ENCODE assay signal across 8 cellular contexts in genomic region chr3:11719406-11720219, GRCh38.
DNase-seq lines count a peak whose midpoint lies in the region; ATAC-seq and TF ChIP-seq lines count a peak whose summit lies in the region.

No MANE protein-coding gene starts in this region.

- dilution Hi-C loops in IMR-90 (cut with HindIII; ENCODE audit: low sequenced_read_pairs, unreplicated experiment) = no loop called here

- peak overlapping the region; percentile 83 for H3K27ac ChIP-seq in IMR-90 (ENCODE audit: insufficient read depth, low read length)

- H3K36me3 ChIP-seq in IMR-90 (ENCODE audit: control insufficient read depth, insufficient read depth, low read length) = no peaks in the 10 kb centered on the region

- CTCF ChIA-PET in IMR-90 (lab: Yijun Ruan, JAX) = no interaction called here

- WGBS in IMR-90 (ENCODE audit: extremely low coverage in 2 of 2, insufficient read length in 1 of 2), 2 experiments = 0% methylated on average over 84 of the region's 105 CpGs; no CpG with 5 or more reads in 1 of the 2 experiments

- DNase-seq in DMS153 (lab: John Stamatoyannopoulos, UW) (peak; percentile 57), IMR-90 (peak; percentile 28), SW480 (ENCODE audit: low spot score) (peak; percentile 89), amniotic stem cell (lab: John Stamatoyannopoulos, UW) (peak; percentile 43), left cardiac atrium (peak; percentile 81), posterior vena cava (ENCODE audit: low spot score) (peak; percentile 86), ureter (ENCODE audit: low spot score) (peak; percentile 91)

- no peak overlapping the region for H3K18ac ChIP-seq in IMR-90 (ENCODE audit: low read depth, low read length)

- ATAC-seq in GM21528 (IDR thresholded peaks at IDR 0.05; ENCODE audit: low FRiP score, unreplicated experiment) (peak; percentile 77), IMR-90 (ENCODE audit: low read depth) (peak; percentile 68), left cardiac atrium (peak; percentile 78 to 87)

- no peak overlapping the region for H3K23ac ChIP-seq in IMR-90 (ENCODE audit: low read depth, low read length)

- no peak for TF ChIP-seq POLR2A in IMR-90 (IDR thresholded peaks at IDR 0.05; ENCODE audit: low read depth, low read length)

- H3K9me3 ChIP-seq in IMR-90 (ENCODE audit: control insufficient read depth, insufficient read depth, low read length) = no peaks in the 10 kb centered on the region

- peak overlapping the region; percentile 94 for H2AFZ ChIP-seq in IMR-90 (replicated peaks; ENCODE audit: low read length, poor library complexity)

- no peaks in the 10 kb centered on the region for H3K9me1 ChIP-seq in IMR-90 (ENCODE audit: insufficient read depth, low read length)

- H3K4me3 ChIP-seq in IMR-90 (ENCODE audit: insufficient read depth, low read depth, low read length) = peak overlapping the region; percentile 76

- in situ Hi-C loops in IMR-90 (cut with MboI; ENCODE audit: low sequenced_read_pairs) = no loop called here

- no peak overlapping the region for H2BK120ac ChIP-seq in IMR-90 (ENCODE audit: low read depth, low read length)

- H3K79me1 ChIP-seq in IMR-90 (ENCODE audit: low read depth in 1 of 2, low read length in 2 of 2) = peaks cover 0 to 22% of the 10 kb centered on the region in 2 experiments; a peak in 2 of 4 replicates

- peak overlapping the region; percentile 81 for H3K4me2 ChIP-seq in IMR-90 (ENCODE audit: low read depth, low read length)

- H3K56ac ChIP-seq in IMR-90 (ENCODE audit: extremely low read depth, insufficient read depth, low read length) = no peak overlapping the region

- TF ChIP-seq RAD21 in IMR-90 (IDR thresholded peaks at IDR 0.05; ENCODE audit: low read length) = no peak

- intact Hi-C loops in IMR-90 (cut with micrococcal nuclease) = loop anchor here (5.0 kb wide), 1 partner anchor 337 kb away; no protein-coding TSS in a partner anchor
- intact Hi-C loops in left cardiac atrium (cut with DNase I) = no loop called here
- intact Hi-C loops in posterior vena cava (cut with DNase I) = no loop called here

- H2BK20ac ChIP-seq in IMR-90 (ENCODE audit: low read depth, low read length) = no peak overlapping the region

- peak overlapping the region in 1 of 2 experiments; percentile 63; a peak in 2 of 4 replicates for H4K8ac ChIP-seq in IMR-90 (ENCODE audit: low read depth in 2 of 2, low read length in 2 of 2)

- no peak overlapping the region for H4K5ac ChIP-seq in IMR-90 (ENCODE audit: low read depth, low read length)

- H4K20me1 ChIP-seq in IMR-90 (ENCODE audit: insufficient read depth, low read length) = no peaks in the 10 kb centered on the region; the same call in 1 of the 2 replicates

- H2BK5ac ChIP-seq in IMR-90 (ENCODE audit: low read depth, low read length, poor library complexity, severe bottlenecking) = peak overlapping the region; percentile 75

- POLR2A ChIA-PET in IMR-90 (lab: Charles Lee; ENCODE audit: unreplicated experiment) = no interaction called here

- no peak for TF ChIP-seq CTCF in IMR-90 (conservative IDR thresholded peaks at IDR 0.05; ENCODE audit: low read depth, low read length)

- H3K4ac ChIP-seq in IMR-90 (ENCODE audit: low read depth, low read length) = no peak overlapping the region; the same call in 1 of the 2 replicates

- H2AK5ac ChIP-seq in IMR-90 (ENCODE audit: low read depth, low read length) = no peak overlapping the region

- no TSS peak for BruUV-seq in IMR-90 (replicated peaks; lab: Mats Ljungman, UMichigan)

- H3K14ac ChIP-seq in IMR-90 (replicated peaks; ENCODE audit: low read depth, low read length) = no peak overlapping the region

- peaks cover 5% of the 10 kb centered on the region for H3K27me3 ChIP-seq in IMR-90 (ENCODE audit: control insufficient read depth, insufficient read depth, low read length)

- no peak overlapping the region for H2BK15ac ChIP-seq in IMR-90 (ENCODE audit: low read depth, low read length)

- H3K4me1 ChIP-seq in IMR-90 (ENCODE audit: control insufficient read depth, insufficient read depth, low read length) = no peaks in the 10 kb centered on the region; the same call in none of the 2 replicates

- H2AK9ac ChIP-seq in IMR-90 (replicated peaks; ENCODE audit: low read depth, low read length, poor library complexity) = peak overlapping the region; percentile 92

- peak overlapping the region; percentile 77 for H4K91ac ChIP-seq in IMR-90 (ENCODE audit: insufficient read depth, low read depth, low read length)

- H3K9ac ChIP-seq in IMR-90 (ENCODE audit: low read depth, low read length) = peak overlapping the region; percentile 84

TF ChIP-seq in IMR-90, 13 proteins besides CTCF, POLR2A, EP300 and RAD21:
- TF ChIP-seq CHD1 (IDR thresholded peaks at IDR 0.05; ENCODE audit: low read depth, low read length) (no peak), NFE2L2 (IDR thresholded peaks at IDR 0.05; ENCODE audit: low read depth, low read length) (no peak), SMC3 (IDR thresholded peaks at IDR 0.05; ENCODE audit: low read depth, low read length) (no peak), MAZ (IDR thresholded peaks at IDR 0.05; ENCODE audit: borderline replicate concordance, low read depth, low read length) (peak; percentile 38; the same call in 1 of the 2 replicates), CEBPB (IDR thresholded peaks at IDR 0.05; ENCODE audit: low read depth, low read length) (no peak)
- TF ChIP-seq, protein P1, sequence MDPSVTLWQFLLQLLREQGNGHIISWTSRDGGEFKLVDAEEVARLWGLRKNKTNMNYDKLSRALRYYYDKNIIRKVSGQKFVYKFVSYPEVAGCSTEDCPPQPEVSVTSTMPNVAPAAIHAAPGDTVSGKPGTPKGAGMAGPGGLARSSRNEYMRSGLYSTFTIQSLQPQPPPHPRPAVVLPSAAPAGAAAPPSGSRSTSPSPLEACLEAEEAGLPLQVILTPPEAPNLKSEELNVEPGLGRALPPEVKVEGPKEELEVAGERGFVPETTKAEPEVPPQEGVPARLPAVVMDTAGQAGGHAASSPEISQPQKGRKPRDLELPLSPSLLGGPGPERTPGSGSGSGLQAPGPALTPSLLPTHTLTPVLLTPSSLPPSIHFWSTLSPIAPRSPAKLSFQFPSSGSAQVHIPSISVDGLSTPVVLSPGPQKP (IDR thresholded peaks at IDR 0.05; ENCODE audit: borderline replicate concordance, low read depth, low read length) = no peak
TF ChIP-seq in IMR-90: peak in this region for 1.

Comparison
In these comparisons a context has a peak if more than half of its experiments do, and no peak if none do; other contexts are left out.
1. Peak in every context shown above with its lines: DNase-seq, ATAC-seq, H3K4me3 ChIP-seq and H3K27ac ChIP-seq.
2. DNase-seq: peak in every context shown above with its lines; median percentile 91 in ureter; 89 in SW480; 86 in posterior vena cava; 81 in left cardiac atrium; 57 in DMS153; 43 in amniotic stem cell; 28 in IMR-90.